Comparison of ENCODE assay signal across 11 cellular contexts in genomic region chr16:28062261-28063046, GRCh38. TPM values are rescaled to one million over a fixed set of nuclear protein-coding genes. Genes with fewer than 3 reads are reported as not detected.
DNase-seq lines count a peak whose midpoint lies in the region; ATAC-seq and TF ChIP-seq lines count a peak whose summit lies in the region.
"Had no signal": no experiment of that assay in that cellular context is flagged by ENCODE, and none has a peak within 500 bp of the region (broad histone marks: within the 10 kb centered on the region; RNA-seq: fewer than 3 reads in every experiment).

No MANE protein-coding gene starts in this region.

- no peak overlapping the region for H3K4ac ChIP-seq in mesendoderm (ENCODE audit: low read depth, low read length)

- H3K4me3 Mint-ChIP-seq in type B pancreatic cell: peak overlapping the region; percentile 74

- H2BK5ac ChIP-seq in mesendoderm (ENCODE audit: low read length): no peak overlapping the region

- no peak overlapping the region for H3K27ac Mint-ChIP-seq in activated naive CD4-positive, alpha-beta T cell treated with anti-CD3 and anti-CD28 coated beads, Interleukin-2, amount 50 U/mL, for 72 hours
- no peak overlapping the region for H3K27ac Mint-ChIP-seq in type B pancreatic cell

- DNase-seq in activated naive CD4-positive, alpha-beta T cell treated with anti-CD3 and anti-CD28 coated beads, Interleukin-2, amount 50 U/mL, for 72 hours (ENCODE audit: low spot score in 2 of 2): no peak
- DNase-seq in activated naive CD4-positive, alpha-beta T cell treated with Interleukin-2 at 50 U/mL for 16 hours: no peak
- DNase-seq in coronary artery (ENCODE audit: low spot score) (no peak), mesendoderm (no peak), type B pancreatic cell (ENCODE audit: extremely low spot score, unreplicated experiment) (no peak), cerebellar cortex (ENCODE audit: low spot score) (no peak), NOMO-1 treated with dmso at 0.1 percent for 144 hours (lab: John Stamatoyannopoulos, UW; ENCODE audit: unreplicated experiment) (no peak), NCI-H345 treated with DMSO at 0.1 percent for 48 hours (lab: John Stamatoyannopoulos, UW; ENCODE audit: unreplicated experiment) (no peak)
- DNase-seq: GOT3, T-helper 1 cell, transverse colon had no signal

- WGBS in mesendoderm (ENCODE audit: extremely low coverage, insufficient coverage, low lambda C conversion rate): no CpG with 5 or more reads among the region's 67 CpGs

- H3K23ac ChIP-seq in mesendoderm (ENCODE audit: low read length): no peak overlapping the region

- peaks cover 20% of the 10 kb centered on the region for H3K27me3 ChIP-seq in mesendoderm (ENCODE audit: insufficient read depth, low read length, poor library complexity)

- H4K8ac ChIP-seq in mesendoderm (ENCODE audit: low read depth, low read length): no peak overlapping the region

- H4K5ac ChIP-seq in mesendoderm (ENCODE audit: low read length): no peak overlapping the region

- no peaks in the 10 kb centered on the region for H3K79me2 ChIP-seq in mesendoderm (ENCODE audit: control insufficient read depth, insufficient read depth, low read length)

- H3K4me1 ChIP-seq in mesendoderm (ENCODE audit: control insufficient read depth, low read depth, low read length): no peaks in the 10 kb centered on the region

- no peak overlapping the region for H3K18ac ChIP-seq in mesendoderm (ENCODE audit: low read length)

- H3K4me1 Mint-ChIP-seq in type B pancreatic cell (ENCODE audit: unreplicated experiment): no peaks in the 10 kb centered on the region

- TF ChIP-seq CTCF in coronary artery (IDR thresholded peaks at IDR 0.05) (no peak), type B pancreatic cell (conservative IDR thresholded peaks at IDR 0.05) (no peak)

- H3K27ac ChIP-seq in coronary artery (no peak overlapping the region), mesendoderm (ENCODE audit: low read depth, low read length) (no peak overlapping the region)
- H3K27ac ChIP-seq: transverse colon had no signal

- H3K36me3 ChIP-seq in mesendoderm (ENCODE audit: control insufficient read depth, insufficient read depth, low read length): no peaks in the 10 kb centered on the region
- H3K36me3 ChIP-seq: transverse colon had no signal

- ATAC-seq in activated naive CD4-positive, alpha-beta T cell treated with anti-CD3 and anti-CD28 coated beads, Interleukin-2, amount 50 U/mL, for 72 hours: peak; percentile 5 to 12

- H3K79me1 ChIP-seq in mesendoderm (ENCODE audit: low read length): no peaks in the 10 kb centered on the region

- no peak overlapping the region for H3K9ac ChIP-seq in mesendoderm (ENCODE audit: low read length)

- H3K4me2 ChIP-seq in mesendoderm (ENCODE audit: low read length): peak overlapping the region; percentile 44

- no peaks in the 10 kb centered on the region for H3K9me3 Mint-ChIP-seq in activated naive CD4-positive, alpha-beta T cell treated with anti-CD3 and anti-CD28 coated beads, Interleukin-2, amount 50 U/mL, for 72 hours
- no peaks in the 10 kb centered on the region for H3K9me3 Mint-ChIP-seq in type B pancreatic cell

- no peak overlapping the region for H2AK5ac ChIP-seq in mesendoderm (ENCODE audit: low read length)

- no peaks in the 10 kb centered on the region for H3K36me3 Mint-ChIP-seq in activated naive CD4-positive, alpha-beta T cell treated with anti-CD3 and anti-CD28 coated beads, Interleukin-2, amount 50 U/mL, for 72 hours
- H3K36me3 Mint-ChIP-seq in type B pancreatic cell: no peaks in the 10 kb centered on the region

- no peak overlapping the region for H2BK120ac ChIP-seq in mesendoderm (ENCODE audit: low read depth, low read length)

- peaks cover 80% of the 10 kb centered on the region for H3K27me3 Mint-ChIP-seq in type B pancreatic cell

- H3K4me3 ChIP-seq in coronary artery (peak overlapping the region; percentile 72), mesendoderm (ENCODE audit: low read length) (no peak overlapping the region)

- no peak overlapping the region for H3K56ac ChIP-seq in mesendoderm (ENCODE audit: low read length)

- H2BK15ac ChIP-seq in mesendoderm (replicated peaks; ENCODE audit: low read depth): no peak overlapping the region

RNA-seq across cellular contexts. Expression of gene GSG1L, which starts 1.1 kb away (rescaled TPM):
- under 1 TPM in 1 of 2 donors, not detected in 1; 0.52 TPM for total RNA-seq in activated naive CD4-positive, alpha-beta T cell treated with anti-CD3 and anti-CD28 coated beads, Interleukin-2, amount 50 U/mL, for 72 hours
- 0.22 TPM for polyA plus RNA-seq in mesendoderm (2013, experiment 1 of 2)
- 0.15 TPM for polyA plus RNA-seq in mesendoderm (2013, experiment 2 of 2)
- 1.4 and 26.2 TPM in 2 replicates for total RNA-seq in type B pancreatic cell (ENCODE audit: low replicate concordance)
- total RNA-seq: transverse colon had no signal
